Comparison of ENCODE assay signal across 1 cellular context in the genomic region with DNA sequence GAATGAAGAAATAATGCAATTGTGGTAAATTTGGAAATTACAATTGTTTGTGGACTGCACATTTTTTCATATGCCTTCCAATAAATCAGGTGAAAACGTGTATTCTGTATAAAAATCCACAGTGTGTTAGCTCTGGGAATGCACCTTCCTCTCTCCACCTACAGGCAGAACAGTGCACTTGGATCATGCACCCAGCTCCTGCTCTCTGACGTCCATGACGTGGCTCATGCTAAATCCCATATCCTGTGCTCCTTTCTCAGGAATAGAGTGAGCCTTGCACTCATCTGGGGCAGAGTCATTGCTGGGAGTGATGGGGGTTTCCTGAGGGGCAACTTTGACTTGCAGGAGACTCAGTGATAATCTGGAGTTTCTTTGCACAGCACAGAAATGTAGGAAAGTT.
TF ChIP-seq lines count a peak whose summit lies in the region.

No MANE protein-coding gene starts in this region.

TF ChIP-seq in HepG2, 621 proteins besides CTCF, POLR2A, EP300 and RAD21 (continued from another document):
- no peak for TF ChIP-seq MAFK (conservative IDR thresholded peaks at IDR 0.05 in 1 of 2, IDR thresholded peaks at IDR 0.05 in 1 of 2; ENCODE audit: low read length in 2 of 2)
- TF ChIP-seq, protein P1, sequence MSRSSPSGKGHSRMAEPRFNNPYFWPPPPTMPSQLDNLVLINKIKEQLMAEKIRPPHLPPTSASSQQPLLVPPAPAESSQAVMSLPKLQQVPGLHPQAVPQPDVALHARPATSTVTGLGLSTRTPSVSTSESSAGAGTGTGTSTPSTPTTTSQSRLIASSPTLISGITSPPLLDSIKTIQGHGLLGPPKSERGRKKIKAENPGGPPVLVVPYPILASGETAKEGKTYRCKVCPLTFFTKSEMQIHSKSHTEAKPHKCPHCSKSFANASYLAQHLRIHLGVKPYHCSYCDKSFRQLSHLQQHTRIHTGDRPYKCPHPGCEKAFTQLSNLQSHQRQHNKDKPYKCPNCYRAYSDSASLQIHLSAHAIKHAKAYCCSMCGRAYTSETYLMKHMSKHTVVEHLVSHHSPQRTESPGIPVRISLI (CRISPR knock-in tag; IDR thresholded peaks at IDR 0.05; ENCODE audit: borderline replicate concordance) = no peak
